In the genomic region with DNA sequence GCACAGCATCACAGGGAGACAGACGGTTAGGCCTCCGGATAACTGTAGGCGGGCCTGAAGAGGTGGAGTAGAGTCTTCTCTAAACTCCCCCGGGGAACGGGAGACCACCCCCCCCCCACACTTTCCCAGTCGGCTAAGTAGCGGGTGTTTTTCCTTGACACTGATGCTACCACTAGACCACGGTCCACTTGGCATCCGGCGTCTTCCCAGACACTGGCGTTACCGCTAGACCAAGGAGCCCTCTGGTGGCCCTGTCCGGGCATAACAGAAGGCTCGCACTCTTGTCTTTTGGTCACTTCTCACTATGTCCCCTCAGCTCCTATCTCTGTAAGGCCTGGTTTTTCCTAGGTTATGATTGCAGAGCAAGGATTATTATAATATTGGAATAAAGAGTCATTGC, we compare ENCODE assay signal across 12 cellular contexts. TPM values are rescaled to one million over a fixed set of nuclear protein-coding genes. Genes with fewer than 3 reads are reported as not detected.
DNase-seq lines count a peak whose midpoint lies in the region; ATAC-seq, FAIRE-seq and TF ChIP-seq lines count a peak whose summit lies in the region.
"Had no signal": no experiment of that assay in that cellular context is flagged by ENCODE, and none has a peak within 500 bp of the region (broad histone marks: within the 10 kb centered on the region; RNA-seq: fewer than 3 reads in every experiment).

No MANE protein-coding gene starts in this region.

- 66% methylated on average over 14 of the region's 14 CpGs for WGBS in A549 (ENCODE audit: missing lambda C conversion rate)

- H3K4me1 ChIP-seq in A549: no peaks in the 10 kb centered on the region

- peak in 1 of 2 experiments; percentile 82; a peak in 3 of 6 replicates for ATAC-seq in A549
- ATAC-seq in GM18511 (IDR thresholded peaks at IDR 0.05; ENCODE audit: unreplicated experiment): no peak
- ATAC-seq: activated T-cell treated with anti-CD3 and anti-CD28 coated beads, Interleukin-2, amount 50 U/mL, for 72 hours had no signal

- no peaks in the 10 kb centered on the region for H3K9me3 ChIP-seq in A549

- TF ChIP-seq EP300 in A549 (IDR thresholded peaks at IDR 0.05): no peak

- no peak for TF ChIP-seq POLR2A in A549 (IDR thresholded peaks at IDR 0.05; ENCODE audit: low read length)

- no peak overlapping the region for H3K4me3 ChIP-seq in A549
- H3K4me3 ChIP-seq in WI38 (ENCODE audit: low read depth, low read length): no peak overlapping the region
- no peak overlapping the region for H3K4me3 ChIP-seq in foreskin fibroblast (ENCODE audit: low read depth in 1 of 2, low read length in 2 of 2)

- DNase-seq in A549 (ENCODE audit: low read depth in 1 of 2, low spot score in 1 of 2) (peak in 1 of 2 experiments; percentile 35), GM10248 (ENCODE audit: extremely low spot score) (no peak), foreskin fibroblast (no peak), COR-L47 (lab: John Stamatoyannopoulos, UW) (no peak), NCI-H345 treated with DMSO at 0.1 percent for 48 hours (lab: John Stamatoyannopoulos, UW; ENCODE audit: unreplicated experiment) (no peak), NCI-H510A treated with DMSO at 0.1 percent for 48 hours (lab: John Stamatoyannopoulos, UW) (no peak)
- DNase-seq: DMS 273 treated with DMSO at 0.1 percent for 48 hours, NCI-H2171 had no signal

- POLR2A ChIA-PET in A549 (lab: Yijun Ruan, JAX): interaction anchor here (1.4 kb wide), 1 partner anchor 26 kb away, joined by 7 read pairs; a partner anchor contains a TSS
- POLR2A ChIA-PET in GM10248 (lab: Yijun Ruan, JAX): no interaction called here

- no peak overlapping the region for H3K27ac ChIP-seq in A549

- no peak for FAIRE-seq in A549 (lab: Jason Lieb, UNC)
- FAIRE-seq: urothelium cell line had no signal

- TF ChIP-seq CTCF in A549 (IDR thresholded peaks at IDR 0.05) (peak; percentile 31; the same call in 2 of the 3 replicates), GM10248 (IDR thresholded peaks at IDR 0.05; ENCODE audit: control extremely low read depth, extremely low read depth, low read depth, missing control alignments) (peak; percentile 17), WI38 (IDR thresholded peaks at IDR 0.05; ENCODE audit: low read depth, low read length) (peak; percentile 43), foreskin fibroblast (IDR thresholded peaks at IDR 0.05; ENCODE audit: low read depth, low read length) (peak; percentile 28)

- TF ChIP-seq RAD21 in A549 (conservative IDR thresholded peaks at IDR 0.05 in 1 of 2, IDR thresholded peaks at IDR 0.05 in 1 of 2): peak in 1 of 2 experiments; percentile 49; a peak in 2 of 5 replicates

- no peak overlapping the region for H3K4me2 ChIP-seq in A549

- CTCF ChIA-PET in A549 (lab: Yijun Ruan, JAX) (no interaction called here), GM10248 (lab: Yijun Ruan, JAX) (interaction anchor here (1.3 to 5.6 kb wide), 4 partner anchors 8 to 32 kb away, joined by 4 to 36 read pairs (median 8); no protein-coding TSS in a partner anchor)

TF ChIP-seq in A549, 52 proteins besides CTCF, POLR2A, EP300 and RAD21:
- TF ChIP-seq RCOR1 (IDR thresholded peaks at IDR 0.05; ENCODE audit: low read depth, low read length): no peak
- TF ChIP-seq SMC3 (IDR thresholded peaks at IDR 0.05): 0 out of 3 replicates have a peak, but pooled peaks have one; percentile 12

RNA-seq across cellular contexts. Expression of a gene that starts 25.7 kb away (rescaled TPM):
- 390 and 456 TPM in 2 replicates for polyA plus RNA-seq in A549 (2011; rRNA removed)
- 237 and 279 TPM in 2 replicates for polyA plus RNA-seq in A549 (2012; cell fraction: cytosol; rRNA removed)
- 106 and 163 TPM in 2 replicates for polyA plus RNA-seq in A549 (2012; cell fraction: nucleus; rRNA removed)
- 745 to 805 TPM (median 766 TPM) in 3 replicates for polyA plus RNA-seq in A549 (2017; fragmentation: RNase III; extraction: RNeasy Plus Mini Kit Qiagen cat#74134 plus additional on column Dnase treatment)
- 112 and 119 TPM in 2 replicates for polyA minus RNA-seq in A549 (2011; rRNA and poly(A)+ RNA removed)

RNA-seq across cellular contexts. Expression of a gene that starts 40.3 kb away (rescaled TPM):
- 0.05 TPM in 1 of 2 replicates, not detected in the other for polyA plus RNA-seq in A549 (2011; rRNA removed)
- polyA plus RNA-seq in A549 (2012; cell fraction: cytosol; rRNA removed): 0.03 TPM in 2 replicates
- 0.05 and 0.10 TPM in 2 replicates for polyA plus RNA-seq in A549 (2012; cell fraction: nucleus; rRNA removed)
- polyA plus RNA-seq in A549 (2017; fragmentation: RNase III; extraction: RNeasy Plus Mini Kit Qiagen cat#74134 plus additional on column Dnase treatment): not detected in 3 replicates
- polyA minus RNA-seq in A549 (2011; rRNA and poly(A)+ RNA removed): not detected in 2 replicates
